24 cellular contexts compared by ENCODE assay signal in genomic region chr1:226226601-226227000, GRCh38. TPM values are rescaled to one million over a fixed set of nuclear protein-coding genes. Genes with fewer than 3 reads are reported as not detected.
"Had no signal": no experiment of that assay in that cellular context is flagged by ENCODE, and none has a peak within 500 bp of the region (broad histone marks: within the 10 kb centered on the region; RNA-seq: fewer than 3 reads in every experiment).

No MANE protein-coding gene starts in this region.

- DNase-seq: activated CD4-positive, alpha-beta T cell treated with anti-CD3 and anti-CD28 coated beads, Interleukin-2, amount 10 ng/mL, durations not matched to agents 24 days and 14 days; activated CD4-positive, CD25-positive, alpha-beta regulatory T cell; activated CD8-positive, alpha-beta memory T cell treated with anti-CD3 and anti-CD28 coated beads, Interleukin-2, amount 50 U/mL, for 4 hours; activated CD8-positive, alpha-beta T cell treated with anti-CD3 and anti-CD28 coated beads, Interleukin-2, amount 10 ng/mL, durations not matched to agents 7 days and 5 days; activated gamma-delta T cell; activated naive CD8-positive, alpha-beta T cell treated with anti-CD3 and anti-CD28 coated beads for 36 hours; activated T-cell treated with anti-CD3 and anti-CD28 coated beads, Interleukin-2, amount 50 U/mL, for 72 hours; dermis blood vessel endothelial cell; erythroblast; gastrocnemius medialis; heart right ventricle; right cardiac atrium; small intestine; stimulated activated CD4-positive, alpha-beta T cell treated with anti-CD3 and anti-CD28 coated beads, Interleukin-4, amount 100 ng/mL, for 24 hours; stimulated activated naive CD4-positive, alpha-beta T cell; substantia nigra had no signal

- H3K27ac Mint-ChIP-seq: activated CD4-positive, alpha-beta T cell treated with anti-CD3 and anti-CD28 coated beads, Interleukin-2, amount 10 ng/mL, durations not matched to agents 24 days and 14 days; activated CD8-positive, alpha-beta T cell treated with anti-CD3 and anti-CD28 coated beads, Interleukin-2, amount 10 ng/mL, durations not matched to agents 7 days and 5 days; activated naive CD8-positive, alpha-beta T cell treated with anti-CD3 and anti-CD28 coated beads for 36 hours; activated T-cell treated with anti-CD3 and anti-CD28 coated beads, Interleukin-2, amount 50 U/mL, for 72 hours; brain had no signal

- H3K27me3 ChIP-seq: vagina had no signal

- H3K4me3 Mint-ChIP-seq: activated CD4-positive, alpha-beta T cell treated with anti-CD3 and anti-CD28 coated beads, Interleukin-2, amount 10 ng/mL, durations not matched to agents 24 days and 14 days; activated CD8-positive, alpha-beta T cell treated with anti-CD3 and anti-CD28 coated beads, Interleukin-2, amount 10 ng/mL, durations not matched to agents 7 days and 5 days; activated naive CD8-positive, alpha-beta T cell treated with anti-CD3 and anti-CD28 coated beads for 36 hours had no signal

- H3K9me3 ChIP-seq: gastrocnemius medialis, heart right ventricle, prostate gland, tibial nerve, vagina had no signal

- FAIRE-seq: small intestine had no signal

- H3K4me1 Mint-ChIP-seq: brain had no signal

- H3K4me3 ChIP-seq: gastrocnemius medialis, heart right ventricle, prostate gland, tibial nerve, vagina had no signal

- H3K9me3 Mint-ChIP-seq: activated CD4-positive, alpha-beta T cell treated with anti-CD3 and anti-CD28 coated beads, Interleukin-2, amount 10 ng/mL, durations not matched to agents 24 days and 14 days; activated naive CD8-positive, alpha-beta T cell treated with anti-CD3 and anti-CD28 coated beads for 36 hours; activated T-cell treated with anti-CD3 and anti-CD28 coated beads, Interleukin-2, amount 50 U/mL, for 72 hours; brain had no signal

- H3K4me1 ChIP-seq: gastrocnemius medialis, prostate gland, vagina had no signal

- ATAC-seq: activated CD8-positive, alpha-beta T cell treated with anti-CD3 and anti-CD28 coated beads, Interleukin-2, amount 10 ng/mL, durations not matched to agents 7 days and 5 days; activated T-cell treated with anti-CD3 and anti-CD28 coated beads, Interleukin-2, amount 50 U/mL, for 72 hours; gastrocnemius medialis; heart right ventricle; right cardiac atrium had no signal

- H3K36me3 ChIP-seq: gastrocnemius medialis, prostate gland, vagina had no signal

- H3K27ac ChIP-seq: gastrocnemius medialis, heart right ventricle, prostate gland, tibial nerve, vagina had no signal

RNA-seq across cellular contexts. Expression of gene MIXL1, which starts 3.1 kb away (rescaled TPM):
- total RNA-seq: activated CD4-positive, alpha-beta T cell treated with anti-CD3 and anti-CD28 coated beads, Interleukin-2, amount 10 ng/mL, durations not matched to agents 24 days and 14 days; activated CD8-positive, alpha-beta T cell treated with anti-CD3 and anti-CD28 coated beads, Interleukin-2, amount 10 ng/mL, durations not matched to agents 7 days and 5 days; activated T-cell treated with anti-CD3 and anti-CD28 coated beads, Interleukin-2, amount 50 U/mL, for 72 hours; dermis blood vessel endothelial cell; gastrocnemius medialis; lower leg skin; mesenteric fat pad; osteoblast; right cardiac atrium; tibial nerve; vagina had no signal
- polyA plus RNA-seq: neural cell, right cardiac atrium had no signal
